In genomic region chr2:151175857-151176256, GRCh38 we compare ENCODE assay signal across 28 cellular contexts.
"Had no signal": no experiment of that assay in that cellular context is flagged by ENCODE, and none has a peak within 500 bp of the region (broad histone marks: within the 10 kb centered on the region; RNA-seq: fewer than 3 reads in every experiment).

No MANE protein-coding gene starts in this region.

- H2AFZ ChIP-seq: neural progenitor cell had no signal

- H3K27me3 ChIP-seq: neural progenitor cell, neutrophil, ovary, tibial nerve, vagina had no signal

- DNase-seq: islet precursor cell; left ventricle myocardium inferior; mesendoderm; naive B cell; natural killer cell; nephron progenitor cell; occipital lobe; ovary; posterior cingulate gyrus; retina; right cardiac atrium; stimulated activated CD4-positive, alpha-beta T cell treated with anti-CD3 and anti-CD28 coated beads, Interleukin-12 subunit alpha, Interleukin-12 subunit beta, amount 100 ng/mL, for 4 hours; stimulated activated CD4-positive, alpha-beta T cell treated with anti-CD3 and anti-CD28 coated beads, Interleukin-15, amount 100 ng/mL, for 24 hours; stimulated activated CD4-positive, alpha-beta T cell treated with anti-CD3 and anti-CD28 coated beads, Interleukin-2, amount 100 ng/mL, for 24 hours; stimulated activated CD4-positive, alpha-beta T cell treated with anti-CD3 and anti-CD28 coated beads, Interleukin-4, amount 100 ng/mL, for 1 hour; stimulated activated naive CD4-positive, alpha-beta T cell treated with Interleukin-2 at 50 U/mL for 16 hours; stimulated activated naive CD8-positive, alpha-beta T cell treated with anti-CD3 and anti-CD28 coated beads, Interleukin-15, amount 100 ng/mL, for 72 hours; substantia nigra had no signal

- H3K27ac ChIP-seq: left ventricle myocardium inferior, neural progenitor cell, neutrophil, ovary, prostate gland, skin epidermis, tibial nerve, vagina had no signal

- H3K4me3 ChIP-seq: left ventricle myocardium inferior, lung, neural progenitor cell, ovary, prostate gland, skin epidermis, tibial nerve, vagina had no signal

- H3K9me3 ChIP-seq: left ventricle myocardium inferior, neutrophil, ovary, prostate gland, tibial nerve, vagina had no signal

- H3K4me1 ChIP-seq: left ventricle myocardium inferior, prostate gland, tibial nerve, vagina had no signal

- H3K27ac Mint-ChIP-seq: mesothelial cell of epicardium; naive B cell; natural killer cell; nephron progenitor cell; neural progenitor cell; stimulated activated naive CD8-positive, alpha-beta T cell treated with anti-CD3 and anti-CD28 coated beads, Interleukin-15, amount 100 ng/mL, for 72 hours; type B pancreatic cell had no signal

- H3K4me2 ChIP-seq: neural progenitor cell had no signal

- H3K27me3 Mint-ChIP-seq: stimulated activated naive CD8-positive, alpha-beta T cell treated with anti-CD3 and anti-CD28 coated beads, Interleukin-15, amount 100 ng/mL, for 72 hours had no signal

- H3K9me3 Mint-ChIP-seq: mesothelial cell of epicardium; naive B cell; natural killer cell; nephron progenitor cell; neural progenitor cell; stimulated activated naive CD8-positive, alpha-beta T cell treated with anti-CD3 and anti-CD28 coated beads, Interleukin-15, amount 100 ng/mL, for 72 hours had no signal

- H3K4me1 Mint-ChIP-seq: mesothelial cell of epicardium; naive B cell; natural killer cell; neural progenitor cell; stimulated activated naive CD8-positive, alpha-beta T cell treated with anti-CD3 and anti-CD28 coated beads, Interleukin-15, amount 100 ng/mL, for 72 hours had no signal

- H3K4me3 Mint-ChIP-seq: mesothelial cell of epicardium; naive B cell; natural killer cell; nephron progenitor cell; neural progenitor cell; stimulated activated naive CD8-positive, alpha-beta T cell treated with anti-CD3 and anti-CD28 coated beads, Interleukin-15, amount 100 ng/mL, for 72 hours; type B pancreatic cell had no signal

- ATAC-seq: natural killer cell; right cardiac atrium; sciatic nerve; stimulated activated naive CD8-positive, alpha-beta T cell treated with anti-CD3 and anti-CD28 coated beads, Interleukin-15, amount 100 ng/mL, for 72 hours had no signal

- H3K36me3 ChIP-seq: left ventricle myocardium inferior, neural progenitor cell, neutrophil, ovary, prostate gland, tibial nerve, vagina had no signal

- H3K9ac ChIP-seq: neural progenitor cell had no signal

- H3K36me3 Mint-ChIP-seq: mesothelial cell of epicardium, naive B cell, natural killer cell, neural progenitor cell, type B pancreatic cell had no signal
